ENCODE assay signal across 8 cellular contexts in the genomic region with DNA sequence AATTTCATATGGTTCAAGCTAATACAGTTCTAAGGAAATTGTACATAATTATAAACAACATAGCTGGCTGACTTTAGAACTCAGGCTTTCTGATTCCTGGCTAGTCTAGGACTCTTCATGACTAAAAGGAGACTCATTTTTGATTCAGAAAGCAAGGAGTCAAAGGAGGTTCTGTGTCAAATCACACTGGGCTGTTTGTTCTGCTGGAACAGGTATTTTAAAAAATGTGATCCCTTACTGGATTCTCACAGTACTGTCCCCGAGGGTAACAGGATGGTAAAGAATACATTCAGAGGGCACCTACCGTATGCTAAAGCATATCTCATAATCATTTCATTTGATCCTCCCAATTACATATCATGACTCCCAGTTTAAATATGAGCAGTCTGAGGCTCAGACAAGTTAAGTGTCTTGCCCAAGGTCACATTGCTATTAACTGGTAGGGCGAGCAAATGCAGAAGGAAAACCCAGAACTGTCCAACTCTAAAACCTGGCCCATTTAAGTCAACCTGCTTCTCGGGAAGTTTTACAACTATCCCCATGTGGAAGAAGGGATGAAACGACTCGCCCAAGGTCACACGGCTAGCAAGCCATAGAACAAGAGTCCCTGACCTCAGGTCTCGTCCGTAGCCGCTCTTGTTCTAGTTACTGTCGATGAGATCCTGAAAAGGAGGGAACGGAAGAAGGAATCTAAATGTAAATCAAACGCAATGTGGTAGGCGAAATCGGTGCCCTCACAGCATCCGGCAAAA. TPM values are rescaled to one million over a fixed set of nuclear protein-coding genes. Genes with fewer than 3 reads are reported as not detected.
A peak's percentile ranks its signal among the peaks of the same experiment; 100 is the strongest.
DNase-seq lines count a peak whose midpoint lies in the region; ATAC-seq, FAIRE-seq and TF ChIP-seq lines count a peak whose summit lies in the region.

No MANE protein-coding gene starts in this region.

- peak overlapping the region; percentile 18 for H3K27ac ChIP-seq in H9 (ENCODE audit: insufficient read length, low read depth, low read length)
- H3K27ac ChIP-seq in PC-9: peak overlapping the region; percentile 44
- peak overlapping the region; percentile 89 for H3K27ac ChIP-seq in endothelial cell of umbilical vein (ENCODE audit: insufficient read depth, low read depth, low read length)
- H3K27ac ChIP-seq in naive thymus-derived CD4-positive, alpha-beta T cell (ENCODE audit: low read depth, low read length): peak overlapping the region; percentile 88

- H3K56ac ChIP-seq in H9 (ENCODE audit: insufficient read length, low read depth, low read length): peak overlapping the region; percentile 100

- H4K20me1 ChIP-seq in H9 (ENCODE audit: control insufficient read depth, insufficient read depth, insufficient read length) (no peaks in the 10 kb centered on the region), PC-9 (ENCODE audit: insufficient read depth) (peaks cover 11% of the 10 kb centered on the region; the same call in 1 of the 2 replicates), endothelial cell of umbilical vein (replicated peaks; ENCODE audit: control insufficient read depth, extremely low read depth, insufficient read depth, low read length) (no peaks in the 10 kb centered on the region)

- no peaks in the 10 kb centered on the region for H3K9me1 ChIP-seq in endothelial cell of umbilical vein (replicated peaks; ENCODE audit: control insufficient read depth, extremely low read depth, insufficient read depth, low read length)

- peak overlapping the region; percentile 57 for H3T11ph ChIP-seq in H9 (ENCODE audit: low read length)

- POLR2A ChIA-PET in PC-9 (lab: Charles Lee; ENCODE audit: unreplicated experiment): interaction anchor here (0.7 kb wide), 1 partner anchor 376 kb away, joined by 3 read pairs; no protein-coding TSS in a partner anchor
- POLR2A ChIA-PET in endothelial cell of umbilical vein (lab: Charles Lee): no interaction called here
- POLR2A ChIA-PET in naive thymus-derived CD4-positive, alpha-beta T cell (lab: Charles Lee): interaction anchor here (0.6 to 1.9 kb wide), 5 partner anchors 15 to 1117 kb away, joined by 3 to 5 read pairs (median 3); a partner anchor contains a TSS

- dilution Hi-C loops in endothelial cell of umbilical vein (cut with MboI; ENCODE audit: extremely low pct_ligation_motif_present, low sequenced_read_pairs): no loop called here

- peak overlapping the region; percentile 86 to 99 for H3K4me3 Mint-ChIP-seq in H9
- peak overlapping the region; percentile 92 to 100 (median 98) for H3K4me3 Mint-ChIP-seq in naive thymus-derived CD4-positive, alpha-beta T cell

- H3K4me1 ChIP-seq in H9 (ENCODE audit: insufficient read depth, low read length) (peaks cover 4% of the 10 kb centered on the region; the same call in 1 of the 2 replicates), PC-9 (replicated peaks; ENCODE audit: insufficient read depth) (peaks cover 7% of the 10 kb centered on the region; the same call in 1 of the 2 replicates), endothelial cell of umbilical vein (ENCODE audit: control insufficient read depth, extremely low read depth, insufficient read depth, low read length) (peaks cover 8% of the 10 kb centered on the region)
- peaks cover 13 to 23% of the 10 kb centered on the region in 2 donors for H3K4me1 ChIP-seq in naive thymus-derived CD4-positive, alpha-beta T cell (ENCODE audit: control insufficient read depth in 2 of 2, insufficient read depth in 2 of 2, low read length in 2 of 2)

- no peak overlapping the region for H2BK20ac ChIP-seq in H9 (ENCODE audit: low read depth, low read length, poor library complexity, severe bottlenecking)

- WGBS in H9 (ENCODE audit: extremely low coverage, insufficient read length, low lambda C conversion rate): no CpG with 5 or more reads among the region's 16 CpGs

- DNase-seq in GM12891 (ENCODE audit: insufficient read length, low spot score) (no peak), H9 (no peak), PC-9 (no peak), endothelial cell of umbilical vein (ENCODE audit: low read depth, low spot score) (peak; percentile 63), epidermal melanocyte (ENCODE audit: insufficient read length, low spot score) (no peak), GM20000 (ENCODE audit: low spot score) (no peak), NCI-H2107 treated with DMSO at 0.1 percent for 48 hours (lab: John Stamatoyannopoulos, UW; ENCODE audit: unreplicated experiment) (no peak)
- no peak for DNase-seq in naive thymus-derived CD4-positive, alpha-beta T cell

- no peaks in the 10 kb centered on the region for H3K27me3 Mint-ChIP-seq in H9 (ENCODE audit: low read depth)
- H3K27me3 Mint-ChIP-seq in naive thymus-derived CD4-positive, alpha-beta T cell: peaks cover 0 to 3% (median 0%) of the 10 kb centered on the region in 5 donors

- peak overlapping the region; percentile 95 for H3K14ac ChIP-seq in H9 (ENCODE audit: insufficient read depth, low read length)

- H3K4me2 ChIP-seq in H9 (ENCODE audit: insufficient read depth, insufficient read length, low read length) (peak overlapping the region; percentile 98), PC-9 (peak overlapping the region; percentile 81), endothelial cell of umbilical vein (ENCODE audit: insufficient read depth, low read length) (peak overlapping the region; percentile 74)

- peak overlapping the region; percentile 86 to 100 (median 97) for H3K27ac Mint-ChIP-seq in H9
- H3K27ac Mint-ChIP-seq in naive thymus-derived CD4-positive, alpha-beta T cell: peak overlapping the region; percentile 95 to 100 (median 98)

- H3K9me2 ChIP-seq in PC-9 (ENCODE audit: insufficient read depth): no peaks in the 10 kb centered on the region

- H3F3A ChIP-seq in PC-9 (ENCODE audit: insufficient read depth, low read depth): peaks cover 6% of the 10 kb centered on the region

- H3K23me2 ChIP-seq in H9 (ENCODE audit: insufficient read length, low read depth, low read length, poor library complexity, severe bottlenecking): peaks cover 8% of the 10 kb centered on the region

- peak overlapping the region; percentile 41 for H4K91ac ChIP-seq in H9 (ENCODE audit: insufficient read length, low read depth, low read length)

- H2BK120ac ChIP-seq in H9 (ENCODE audit: low read depth, low read length, poor library complexity, severe bottlenecking): peak overlapping the region; percentile 94

- H3K4me1 Mint-ChIP-seq in H9: peaks cover 23 to 30% of the 10 kb centered on the region in 2 experiments
- H3K4me1 Mint-ChIP-seq in naive thymus-derived CD4-positive, alpha-beta T cell: peaks cover 4 to 22% (median 13%) of the 10 kb centered on the region in 7 donors

- peak overlapping the region; percentile 97 for H4K5ac ChIP-seq in H9 (ENCODE audit: insufficient read length, low read depth, low read length)

- BruUV-seq in PC-9 (replicated peaks; lab: Mats Ljungman, UMichigan) (TSS peak; percentile 57), endothelial cell of umbilical vein (replicated peaks; lab: Mats Ljungman, UMichigan) (TSS peak; percentile 52)

- peaks cover 33% of the 10 kb centered on the region for H3K79me2 ChIP-seq in H9 (ENCODE audit: insufficient read depth, low read length)
- H3K79me2 ChIP-seq in PC-9 (ENCODE audit: low read depth): peaks cover 48% of the 10 kb centered on the region
- peaks cover 47% of the 10 kb centered on the region for H3K79me2 ChIP-seq in endothelial cell of umbilical vein (ENCODE audit: control insufficient read depth, insufficient read depth, low read length)

- no peak overlapping the region for H2AK5ac ChIP-seq in H9 (ENCODE audit: insufficient read length, low read length)

- intact Hi-C loops in PC-9 (cut with micrococcal nuclease; ENCODE audit: unreplicated experiment): no loop called here
- intact Hi-C loops in endothelial cell of umbilical vein (cut with micrococcal nuclease): no loop called here
- intact Hi-C loops in naive thymus-derived CD4-positive, alpha-beta T cell (cut with micrococcal nuclease): loop anchor here in 1 of 2 donors (5.0 kb wide), 1 partner anchor 42 kb away; no protein-coding TSS in a partner anchor

- CTCF ChIA-PET in PC-9 (lab: Charles Lee): no interaction called here
- CTCF ChIA-PET in endothelial cell of umbilical vein (lab: Charles Lee): interaction anchor here (1.0 to 1.4 kb wide), 3 partner anchors 10 to 184 kb away, joined by 3 to 4 read pairs (median 3); no protein-coding TSS in a partner anchor
- CTCF ChIA-PET in naive thymus-derived CD4-positive, alpha-beta T cell (lab: Charles Lee): no interaction called here

- peak; percentile 4 for ATAC-seq in naive thymus-derived CD4-positive, alpha-beta T cell

- peak overlapping the region; percentile 41 for H2BK5ac ChIP-seq in H9 (ENCODE audit: insufficient read length, low read length)

- peak overlapping the region; percentile 69 for H4K8ac ChIP-seq in H9 (replicated peaks; ENCODE audit: insufficient read length, low read depth, low read length)

- no peak overlapping the region for H3K23ac ChIP-seq in H9 (ENCODE audit: insufficient read length, low read depth, low read length)

- H2AFZ ChIP-seq in H9 (ENCODE audit: low read length) (no peak overlapping the region), PC-9 (peak overlapping the region; percentile 86), endothelial cell of umbilical vein (ENCODE audit: low read depth, low read length) (peak overlapping the region; percentile 33)

- H3K18ac ChIP-seq in H9 (ENCODE audit: insufficient read length, low read depth, low read length): peak overlapping the region; percentile 94

- TF ChIP-seq POLR2A in GM12891 (IDR thresholded peaks at IDR 0.05; ENCODE audit: low read depth, low read length) (no peak), endothelial cell of umbilical vein (IDR thresholded peaks at IDR 0.05; ENCODE audit: low read depth, low read length) (peak; percentile 5)

- TF ChIP-seq CTCF in H9 (conservative IDR thresholded peaks at IDR 0.05) (no peak), PC-9 (conservative IDR thresholded peaks at IDR 0.05) (no peak), endothelial cell of umbilical vein (IDR thresholded peaks at IDR 0.05; ENCODE audit: extremely low read depth in 1 of 2, insufficient read depth in 1 of 2, low read depth in 1 of 2, low read length in 2 of 2) (no peak), GM20000 (IDR thresholded peaks at IDR 0.05; ENCODE audit: extremely low read depth, missing control alignments) (no peak)

- H3K27me3 ChIP-seq in H9 (ENCODE audit: insufficient read depth, low read length): no peaks in the 10 kb centered on the region
- H3K27me3 ChIP-seq in PC-9 (ENCODE audit: insufficient read depth, low read depth): no peaks in the 10 kb centered on the region
- no peaks in the 10 kb centered on the region for H3K27me3 ChIP-seq in endothelial cell of umbilical vein (ENCODE audit: control insufficient read depth in 2 of 2, insufficient read depth in 2 of 2, low read length in 2 of 2)
- no peaks in the 10 kb centered on the region for H3K27me3 ChIP-seq in naive thymus-derived CD4-positive, alpha-beta T cell (ENCODE audit: control insufficient read depth in 2 of 2, insufficient read depth in 2 of 2, low read length in 2 of 2)

- no peak overlapping the region for H2BK15ac ChIP-seq in H9 (ENCODE audit: low read depth, low read length)

- peak overlapping the region; percentile 55 for H2BK12ac ChIP-seq in H9 (ENCODE audit: insufficient read length, low read depth, low read length)

- FAIRE-seq in GM12891 (lab: Jason Lieb, UNC) (peak; percentile 20), endothelial cell of umbilical vein (lab: Jason Lieb, UNC) (no peak)

- H3K36me3 ChIP-seq in PC-9 (ENCODE audit: low read depth): peaks cover 4% of the 10 kb centered on the region
- H3K36me3 ChIP-seq in endothelial cell of umbilical vein (ENCODE audit: control insufficient read depth in 2 of 2, extremely low read depth in 1 of 2, insufficient read depth in 2 of 2, low read length in 2 of 2): peaks cover 0 to 5% of the 10 kb centered on the region in 2 experiments
- peaks cover 0 to 9% (median 5%) of the 10 kb centered on the region in 3 experiments for H3K36me3 ChIP-seq in naive thymus-derived CD4-positive, alpha-beta T cell (ENCODE audit: control insufficient read depth in 2 of 3, insufficient read depth in 3 of 3, low read length in 3 of 3)

- peak overlapping the region; percentile 88 for H3K4me3 ChIP-seq in PC-9
- peak overlapping the region; percentile 75 to 92 (median 86) for H3K4me3 ChIP-seq in endothelial cell of umbilical vein (replicated peaks in 1 of 3; ENCODE audit: insufficient read depth in 1 of 3, low read depth in 1 of 3, low read length in 3 of 3)
- peak overlapping the region; percentile 80 for H3K4me3 ChIP-seq in naive thymus-derived CD4-positive, alpha-beta T cell (ENCODE audit: low read length)

- peaks cover 12 to 19% (median 19%) of the 10 kb centered on the region in 3 experiments; a peak in 6 of 7 replicates for H3K36me3 Mint-ChIP-seq in H9 (ENCODE audit: insufficient read depth in 1 of 3, low read depth in 3 of 3)
- H3K36me3 Mint-ChIP-seq in naive thymus-derived CD4-positive, alpha-beta T cell: peaks cover under 1 to 8% (median 4%) of the 10 kb centered on the region in 5 donors

- no peak overlapping the region; the same call in 1 of the 2 replicates for H3K4ac ChIP-seq in H9 (ENCODE audit: low read depth, low read length)

- H3K9me3 ChIP-seq in H9 (ENCODE audit: control insufficient read depth, low read depth, low read length) (no peaks in the 10 kb centered on the region), PC-9 (ENCODE audit: insufficient read depth, low read depth) (no peaks in the 10 kb centered on the region), endothelial cell of umbilical vein (replicated peaks; ENCODE audit: control insufficient read depth, insufficient read depth, low read length) (no peaks in the 10 kb centered on the region)
- no peaks in the 10 kb centered on the region for H3K9me3 ChIP-seq in naive thymus-derived CD4-positive, alpha-beta T cell (ENCODE audit: control insufficient read depth in 2 of 3, low read length in 3 of 3)

- H3K9ac ChIP-seq in H9 (ENCODE audit: extremely low read depth, insufficient read length, low read length) (peak overlapping the region; percentile 99), endothelial cell of umbilical vein (replicated peaks; ENCODE audit: extremely low read depth, insufficient read depth, low read length) (peak overlapping the region; percentile 95)

- no peaks in the 10 kb centered on the region for H3K79me1 ChIP-seq in H9 (ENCODE audit: insufficient read depth, low read depth, low read length, poor library complexity, severe bottlenecking)

- H3K9me3 Mint-ChIP-seq in H9: no peaks in the 10 kb centered on the region
- H3K9me3 Mint-ChIP-seq in naive thymus-derived CD4-positive, alpha-beta T cell: peaks cover 0 to 2% (median 0%) of the 10 kb centered on the region in 11 donors

RNA-seq across cellular contexts. Expression of a gene that starts 0.7 kb away (rescaled TPM):
- polyA plus RNA-seq in GM12891 (2012; ENCODE audit: low read depth, missing spikeins): 11.3 TPM
- total RNA-seq in H9 (2021) (72.2 and 76.9 TPM in 2 replicates), PC-9 (2021) (32.9 and 38.1 TPM in 2 replicates), endothelial cell of umbilical vein (31.8 and 36.5 TPM in 2 replicates)
- 5.7 and 8.2 TPM in 2 replicates for polyA plus RNA-seq in endothelial cell of umbilical vein
- polyA plus RNA-seq in endothelial cell of umbilical vein (2011; cell fraction: cytosol; rRNA removed): 2.9 and 3.4 TPM in 2 replicates
- polyA plus RNA-seq in endothelial cell of umbilical vein (2011; cell fraction: nucleus; rRNA removed): 38.0 and 50.2 TPM in 2 replicates
- 9.0 and 15.2 TPM in 2 replicates for polyA plus RNA-seq in endothelial cell of umbilical vein (2012)
- polyA minus RNA-seq in endothelial cell of umbilical vein: 17.0 and 17.3 TPM in 2 replicates
- polyA minus RNA-seq in endothelial cell of umbilical vein (2011; cell fraction: cytosol; rRNA and poly(A)+ RNA removed): 2.3 TPM
- 37.4 and 47.6 TPM in 2 replicates for polyA minus RNA-seq in endothelial cell of umbilical vein (2011; cell fraction: nucleus; rRNA and poly(A)+ RNA removed)
- total RNA-seq in naive thymus-derived CD4-positive, alpha-beta T cell: 10 to 100 TPM; 50.6 to 72.1 (median 54.1) TPM
- polyA plus RNA-seq in naive thymus-derived CD4-positive, alpha-beta T cell: 10 to 100 TPM in 1 of 2 donors, 1 to 10 TPM in 1; 5.4 to 19.1 TPM

Comparison
In these comparisons a context has a peak if more than half of its experiments do, and no peak if none do; other contexts are left out.
1. H3K27ac ChIP-seq: peak in every context shown above with its lines; median percentile 89 in endothelial cell of umbilical vein; 88 in naive thymus-derived CD4-positive, alpha-beta T cell; 44 in PC-9; 18 in H9.